In genomic region chr12:34287986-34288962, GRCh38 we compare ENCODE assay signal across 14 cellular contexts.
A peak's percentile ranks its signal among the peaks of the same experiment; 100 is the strongest.
DNase-seq lines count a peak whose midpoint lies in the region; ATAC-seq and TF ChIP-seq lines count a peak whose summit lies in the region.
"Had no signal": no experiment of that assay in that cellular context is flagged by ENCODE, and none has a peak within 500 bp of the region (broad histone marks: within the 10 kb centered on the region; RNA-seq: fewer than 3 reads in every experiment).

No MANE protein-coding gene starts in this region.

- H3K27ac ChIP-seq in heart right ventricle = no peak overlapping the region
- no peak overlapping the region for H3K27ac ChIP-seq in mesenchymal stem cell (ENCODE audit: low read length, poor library complexity, severe bottlenecking)
- H3K27ac ChIP-seq: RWPE1 had no signal

- H3K4me3 ChIP-seq in heart right ventricle (no peak overlapping the region), mesenchymal stem cell (ENCODE audit: insufficient read depth in 1 of 2, low read depth in 1 of 2, low read length in 2 of 2) (no peak overlapping the region)
- H3K4me3 ChIP-seq: MG63 had no signal

- no peak overlapping the region for H3K23ac ChIP-seq in mesenchymal stem cell (ENCODE audit: low read length in 2 of 2)

- no peak overlapping the region for H2AFZ ChIP-seq in mesenchymal stem cell (ENCODE audit: low read depth, low read length)

- no peak overlapping the region for H3K9ac ChIP-seq in mesenchymal stem cell (ENCODE audit: low read length)

- H3K79me1 ChIP-seq in mesenchymal stem cell (replicated peaks; ENCODE audit: low read length, poor library complexity, severe bottlenecking) = no peaks in the 10 kb centered on the region

- no peak for TF ChIP-seq CTCF in heart right ventricle (IDR thresholded peaks at IDR 0.05)

- DNase-seq in left ventricle myocardium superior (peak; percentile 7), heart right ventricle (no peak), islet precursor cell (peak; percentile 32), posterior cingulate gyrus (peak in 6 of 10 donors; percentile 3 to 66 (median 13)), D341Med (ENCODE audit: low spot score) (no peak), NCI-H446 (lab: John Stamatoyannopoulos, UW) (no peak), mesenchymal stem cell (no peak)
- DNase-seq: BE2C; CD8-positive, alpha-beta T cell; MG63; NCI-H1092 treated with DMSO at 0.1 percent for 48 hours; NCI-H1694 had no signal

- H2BK120ac ChIP-seq in mesenchymal stem cell (ENCODE audit: low read depth, low read length) = no peak overlapping the region

- H3K18ac ChIP-seq in mesenchymal stem cell (ENCODE audit: low read depth in 1 of 2, low read length in 2 of 2) = no peak overlapping the region

- H2AK5ac ChIP-seq in mesenchymal stem cell (ENCODE audit: low read length, severe bottlenecking) = no peak overlapping the region

- WGBS in heart right ventricle, 2 donors = 70 to 75% methylated on average over 32 of the region's 32 CpGs
- 76% methylated on average over 32 of the region's 32 CpGs for WGBS in mesenchymal stem cell

- H3K4me1 ChIP-seq in heart right ventricle (no peaks in the 10 kb centered on the region), mesenchymal stem cell (ENCODE audit: control insufficient read depth, insufficient read depth, low read depth, low read length) (no peaks in the 10 kb centered on the region)
- H3K4me1 ChIP-seq: BE2C had no signal

- H3K4ac ChIP-seq in mesenchymal stem cell (ENCODE audit: low read depth in 1 of 2, low read length in 2 of 2) = no peak overlapping the region

- H3K4me2 ChIP-seq in mesenchymal stem cell (ENCODE audit: low read length, poor library complexity, severe bottlenecking) = no peak overlapping the region

- no peak overlapping the region for H4K8ac ChIP-seq in mesenchymal stem cell (ENCODE audit: low read length)

- intact Hi-C loops in left ventricle myocardium superior (cut with micrococcal nuclease) (no loop called here), heart right ventricle (cut with DNase I) (no loop called here), posterior cingulate gyrus (cut with DNase I) (no loop called here)

- no peak for ATAC-seq in left ventricle myocardium superior
- no peak for ATAC-seq in heart right ventricle
- ATAC-seq: CD8-positive, alpha-beta T cell; HepG2 had no signal

- H3K9me3 ChIP-seq in heart right ventricle = peaks cover 0 to 96% (median 30%) of the 10 kb centered on the region in 11 donors
- H3K9me3 ChIP-seq in mesenchymal stem cell (ENCODE audit: control insufficient read depth, low read length) = peaks cover 30% of the 10 kb centered on the region

- no peak overlapping the region for H2BK15ac ChIP-seq in mesenchymal stem cell (ENCODE audit: low read depth, poor library complexity, severe bottlenecking)

- no peak overlapping the region for H4K91ac ChIP-seq in mesenchymal stem cell (ENCODE audit: low read length)

- H2BK12ac ChIP-seq in mesenchymal stem cell (ENCODE audit: low read length in 2 of 2) = no peak overlapping the region

- H2BK5ac ChIP-seq in mesenchymal stem cell (ENCODE audit: low read depth, low read length, poor library complexity, severe bottlenecking) = no peak overlapping the region

- H3K36me3 ChIP-seq in heart right ventricle = no peaks in the 10 kb centered on the region
- H3K36me3 ChIP-seq in mesenchymal stem cell (ENCODE audit: control insufficient read depth in 1 of 2, insufficient read depth in 2 of 2, low read depth in 1 of 2, low read length in 2 of 2) = no peaks in the 10 kb centered on the region
- H3K36me3 ChIP-seq: BE2C, MG63 had no signal

- H3K27me3 ChIP-seq in heart right ventricle (no peaks in the 10 kb centered on the region), mesenchymal stem cell (ENCODE audit: control insufficient read depth in 1 of 2, insufficient read depth in 1 of 2, low read length in 2 of 2) (no peaks in the 10 kb centered on the region)
- H3K27me3 ChIP-seq: BE2C, MG63 had no signal

- no peak overlapping the region for H3K14ac ChIP-seq in mesenchymal stem cell (ENCODE audit: low read length in 2 of 2)

Comparison
In these comparisons a context has a peak if more than half of its experiments do, and no peak if none do; other contexts are left out.
1. DNase-seq: peak in left ventricle myocardium superior (single experiment), islet precursor cell (single experiment) and posterior cingulate gyrus (6 of 10); none in heart right ventricle (0 of 2), D341Med (single experiment), NCI-H446 (0 of 2) and mesenchymal stem cell (single experiment).